Comparison of ENCODE assay signal across 1 cellular context in genomic region chr11:72813740-72814138, GRCh38.
TF ChIP-seq lines count a peak whose summit lies in the region.

No MANE protein-coding gene starts in this region.

TF ChIP-seq in K562, 482 proteins besides CTCF, POLR2A, EP300 and RAD21 (continued from another document and continues in another):
- TF ChIP-seq RREB1 (CRISPR knock-in tag; IDR thresholded peaks at IDR 0.05) (no peak), ZNF584 (CRISPR knock-in tag; IDR thresholded peaks at IDR 0.05; ENCODE audit: low read depth) (no peak), JUN (IDR thresholded peaks at IDR 0.05; ENCODE audit: borderline replicate concordance, low read depth, low read length) (no peak), JUN (CRISPR knock-in tag; IDR thresholded peaks at IDR 0.05; ENCODE audit: borderline replicate concordance) (no peak), IRF2 (CRISPR knock-in tag; IDR thresholded peaks at IDR 0.05) (no peak), HLTF (IDR thresholded peaks at IDR 0.05) (no peak), MLX (CRISPR knock-in tag; conservative IDR thresholded peaks at IDR 0.05) (no peak), ZBTB43 (CRISPR knock-in tag; IDR thresholded peaks at IDR 0.05) (no peak), ZKSCAN1 (IDR thresholded peaks at IDR 0.05; ENCODE audit: low read depth, low read length) (no peak), MLLT1 (IDR thresholded peaks at IDR 0.05) (no peak), MTA1 (IDR thresholded peaks at IDR 0.05; ENCODE audit: borderline replicate concordance) (no peak), CBFA2T3 (IDR thresholded peaks at IDR 0.05) (peak; percentile 68), TEAD1 (CRISPR knock-in tag; IDR thresholded peaks at IDR 0.05) (no peak; a peak in 1 of 4 replicates), GTF3C2 (IDR thresholded peaks at IDR 0.05; ENCODE audit: borderline replicate concordance, extremely low read depth, insufficient read length) (no peak), ZNF778 (CRISPR knock-in tag; IDR thresholded peaks at IDR 0.05) (no peak), FOXP1 (CRISPR knock-in tag; IDR thresholded peaks at IDR 0.05) (no peak), NONO (IDR thresholded peaks at IDR 0.05; ENCODE audit: low read depth in 2 of 2, low read length in 1 of 2) (0 out of 4 replicates have a peak, but pooled peaks of 1 of the 2 experiments have one; percentile 16), E2F6 (IDR thresholded peaks at IDR 0.05; ENCODE audit: borderline replicate concordance in 1 of 2, extremely low read depth in 1 of 2, insufficient read depth in 1 of 2, insufficient read length in 1 of 2, low read depth in 1 of 2, low read length in 1 of 2, poor library complexity in 1 of 2, severe bottlenecking in 1 of 2) (peak; percentile 52 to 77), L3MBTL2 (IDR thresholded peaks at IDR 0.05) (peak; percentile 97), NCOR1 (IDR thresholded peaks at IDR 0.05) (no peak), TRIM24 (IDR thresholded peaks at IDR 0.05) (no peak), SAP30 (IDR thresholded peaks at IDR 0.05; ENCODE audit: borderline replicate concordance, insufficient read depth, low read depth, low read length, poor library complexity, severe bottlenecking) (no peak), CREB5 (CRISPR knock-in tag; IDR thresholded peaks at IDR 0.05) (no peak), ZBTB1 (CRISPR knock-in tag; IDR thresholded peaks at IDR 0.05; ENCODE audit: borderline replicate concordance, low read depth) (no peak), HEY1 (CRISPR knock-in tag; IDR thresholded peaks at IDR 0.05; ENCODE audit: borderline replicate concordance) (no peak), HDGF (IDR thresholded peaks at IDR 0.05) (no peak), ZNF609 (CRISPR knock-in tag; IDR thresholded peaks at IDR 0.05; ENCODE audit: borderline replicate concordance) (no peak), RBM22 (IDR thresholded peaks at IDR 0.05; ENCODE audit: low read depth, low read length, poor library complexity, severe bottlenecking) (no peak), SMAD1 (IDR thresholded peaks at IDR 0.05; ENCODE audit: low read depth, low read length, partially characterized antibody) (peak; percentile 33), KDM5B (IDR thresholded peaks at IDR 0.05; ENCODE audit: insufficient replicate concordance, low read depth, low read length) (peak; percentile 98), ZFX (CRISPR knock-in tag; IDR thresholded peaks at IDR 0.05) (peak; percentile 74), CTCFL (IDR thresholded peaks at IDR 0.05; ENCODE audit: borderline replicate concordance, insufficient read depth, low read depth, low read length, poor library complexity, severe bottlenecking) (no peak), LEF1 (IDR thresholded peaks at IDR 0.05) (0 out of 2 replicates have a peak, but pooled peaks have one; percentile 54), USF1 (CRISPR knock-in tag; IDR thresholded peaks at IDR 0.05) (no peak), TBP (optimal IDR thresholded peaks at IDR 0.05; ENCODE audit: low read depth, low read length) (peak; percentile 71), TAF7 (tag; IDR thresholded peaks at IDR 0.05) (0 out of 2 replicates have a peak, but pooled peaks have one; percentile 7)
